In the genomic region with DNA sequence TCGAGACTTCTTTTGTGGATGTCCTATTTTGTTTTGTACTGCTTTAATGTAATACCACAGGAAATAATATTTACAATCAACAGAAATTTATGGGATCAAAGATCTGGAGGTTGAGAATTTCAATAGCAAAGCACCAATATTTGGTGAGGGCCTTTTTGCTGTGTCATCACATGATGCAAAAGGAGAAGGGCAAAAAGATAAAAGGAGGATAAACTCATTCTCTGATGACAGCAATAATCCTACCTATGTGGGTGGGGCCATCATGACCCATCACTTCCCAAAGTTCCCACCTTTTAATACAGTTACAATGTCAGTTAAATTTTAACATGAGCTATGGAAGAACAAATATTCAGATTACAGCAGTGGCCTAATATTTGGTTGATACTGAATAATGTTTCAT, we compare ENCODE assay signal across 9 cellular contexts.
"Had no signal": no experiment of that assay in that cellular context is flagged by ENCODE, and none has a peak within 500 bp of the region (broad histone marks: within the 10 kb centered on the region; RNA-seq: fewer than 3 reads in every experiment).

No MANE protein-coding gene starts in this region.

- DNase-seq: H7, HFFc6, Kasumi-1, KG1 had no signal

- H3K4me1 ChIP-seq: HAP-1 had no signal

- ATAC-seq: GM23338, HCT116, K562 had no signal

- H3K27ac Mint-ChIP-seq: GM23338, HFFc6 had no signal

- H3K36me3 ChIP-seq: HAP-1 had no signal

- H2AFZ ChIP-seq: GM23338 had no signal

- H3K4me1 Mint-ChIP-seq: GM23338 had no signal

- FAIRE-seq: HTR-8/SVneo, K562 had no signal

- H3K9me3 ChIP-seq: HAP-1 had no signal

- H3K4me2 ChIP-seq: GM23338 had no signal

- H3K4me3 Mint-ChIP-seq: GM23338 had no signal

- H3K4me3 ChIP-seq: GM23338, HAP-1, K562 had no signal
